ENCODE assay signal across 1 cellular context in genomic region chr10:50572017-50572491, GRCh38.
TF ChIP-seq lines count a peak whose summit lies in the region.

No MANE protein-coding gene starts in this region.

TF ChIP-seq in HepG2, 621 proteins besides CTCF, POLR2A, EP300 and RAD21 (continued from another document and continues in another):
- TF ChIP-seq PAXIP1 (CRISPR knock-in tag; conservative IDR thresholded peaks at IDR 0.05) (peak; percentile 89), ATRX (CRISPR knock-in tag; IDR thresholded peaks at IDR 0.05; ENCODE audit: borderline replicate concordance) (no peak), DNMT3B (CRISPR knock-in tag; conservative IDR thresholded peaks at IDR 0.05) (0 out of 2 replicates have a peak, but pooled peaks have one; percentile 36), ZBTB39 (CRISPR knock-in tag; IDR thresholded peaks at IDR 0.05) (peak; percentile 96), FOXJ3 (CRISPR knock-in tag; IDR thresholded peaks at IDR 0.05; ENCODE audit: borderline replicate concordance) (peak; percentile 84; the same call in 1 of the 2 replicates), TFE3 (CRISPR knock-in tag; IDR thresholded peaks at IDR 0.05) (peak; percentile 32; the same call in 1 of the 2 replicates), ZNF781 (CRISPR knock-in tag; IDR thresholded peaks at IDR 0.05; ENCODE audit: borderline replicate concordance, not compliant biosample characterization) (peak; percentile 66), TBX3 (IDR thresholded peaks at IDR 0.05; ENCODE audit: borderline replicate concordance) (peak; percentile 7; the same call in 1 of the 2 replicates), ZMYM3 (CRISPR knock-in tag; IDR thresholded peaks at IDR 0.05) (peak; percentile 76), RARA (CRISPR knock-in tag; IDR thresholded peaks at IDR 0.05) (peak; percentile 94), ZKSCAN8 (CRISPR knock-in tag; IDR thresholded peaks at IDR 0.05; ENCODE audit: borderline replicate concordance) (0 out of 2 replicates have a peak, but pooled peaks have one; percentile 51), MAX (IDR thresholded peaks at IDR 0.05) (peak; percentile 68), TRIM22 (IDR thresholded peaks at IDR 0.05) (no peak), FOXK2 (IDR thresholded peaks at IDR 0.05) (peak; percentile 75), ZNF230 (CRISPR knock-in tag; IDR thresholded peaks at IDR 0.05) (0 out of 2 replicates have a peak, but pooled peaks have one; percentile 34), FOXK1 (CRISPR knock-in tag; IDR thresholded peaks at IDR 0.05; ENCODE audit: borderline replicate concordance, low read depth) (peak; percentile 89; the same call in 1 of the 2 replicates), SMC3 (IDR thresholded peaks at IDR 0.05; ENCODE audit: low read length) (peak; percentile 71; the same call in 1 of the 2 replicates), ZBTB25 (CRISPR knock-in tag; IDR thresholded peaks at IDR 0.05) (peak; percentile 68; the same call in 1 of the 2 replicates), CSRNP2 (CRISPR knock-in tag; conservative IDR thresholded peaks at IDR 0.05; ENCODE audit: low read depth) (no peak), ZNF331 (CRISPR knock-in tag; IDR thresholded peaks at IDR 0.05) (peak; percentile 93), DZIP1 (CRISPR knock-in tag; IDR thresholded peaks at IDR 0.05) (no peak), REPIN1 (CRISPR knock-in tag; IDR thresholded peaks at IDR 0.05; ENCODE audit: borderline replicate concordance, low read depth) (peak; percentile 82), NFIC (IDR thresholded peaks at IDR 0.05; ENCODE audit: low read length) (peak; percentile 78), ZNF317 (CRISPR knock-in tag; IDR thresholded peaks at IDR 0.05) (peak; percentile 83), AHDC1 (CRISPR knock-in tag; IDR thresholded peaks at IDR 0.05; ENCODE audit: borderline replicate concordance) (peak; percentile 92)
